8 cellular contexts compared by ENCODE assay signal in genomic region chr11:65636810-65637557, GRCh38. TPM values are rescaled to one million over a fixed set of nuclear protein-coding genes. Genes with fewer than 3 reads are reported as not detected.
DNase-seq lines count a peak whose midpoint lies in the region; ATAC-seq, FAIRE-seq and TF ChIP-seq lines count a peak whose summit lies in the region.

No MANE protein-coding gene starts in this region.

- TSS peak; percentile 4 for BruUV-seq in endothelial cell of umbilical vein (replicated peaks; lab: Mats Ljungman, UMichigan)

- H3K9me1 ChIP-seq in endothelial cell of umbilical vein (replicated peaks; ENCODE audit: control insufficient read depth, extremely low read depth, insufficient read depth, low read length), result no peaks in the 10 kb centered on the region

- CTCF ChIA-PET in endothelial cell of umbilical vein (lab: Charles Lee), result interaction anchor here (1.0 to 2.3 kb wide), 16 partner anchors 9 to 385 kb away, joined by 3 to 44 read pairs (median 8); partner anchors contain the start of genes MUS81 and RELA

- no peaks in the 10 kb centered on the region for H3K9me3 ChIP-seq in DND-41 (ENCODE audit: insufficient read depth, low read length, severe bottlenecking)
- H3K9me3 ChIP-seq in OCI-LY3 (ENCODE audit: insufficient read depth, low read length), result no peaks in the 10 kb centered on the region
- H3K9me3 ChIP-seq in endothelial cell of umbilical vein (replicated peaks; ENCODE audit: control insufficient read depth, insufficient read depth, low read length), result no peaks in the 10 kb centered on the region
- no peaks in the 10 kb centered on the region for H3K9me3 ChIP-seq in parathyroid adenoma (ENCODE audit: control insufficient read depth, low read length)

- no peak for TF ChIP-seq CTCF in DND-41 (IDR thresholded peaks at IDR 0.05; ENCODE audit: borderline replicate concordance, extremely low read depth, low read length, poor library complexity, severe bottlenecking)
- TF ChIP-seq CTCF in OCI-LY3 (IDR thresholded peaks at IDR 0.05; ENCODE audit: low read depth, low read length), result no peak
- no peak for TF ChIP-seq CTCF in endothelial cell of umbilical vein (IDR thresholded peaks at IDR 0.05; ENCODE audit: extremely low read depth in 1 of 2, insufficient read depth in 1 of 2, low read depth in 1 of 2, low read length in 2 of 2)
- TF ChIP-seq CTCF in parathyroid adenoma (IDR thresholded peaks at IDR 0.05), result no peak

- H3K79me2 ChIP-seq in DND-41 (ENCODE audit: insufficient read depth, low read length) (peaks cover 8% of the 10 kb centered on the region), OCI-LY3 (ENCODE audit: low read length) (peaks cover 27% of the 10 kb centered on the region), endothelial cell of umbilical vein (ENCODE audit: control insufficient read depth, insufficient read depth, low read length) (peaks cover 16% of the 10 kb centered on the region), parathyroid adenoma (no peaks in the 10 kb centered on the region)

- H3K4me1 ChIP-seq in DND-41 (ENCODE audit: insufficient read depth, low read length), result peaks cover 43% of the 10 kb centered on the region
- peaks cover 32% of the 10 kb centered on the region for H3K4me1 ChIP-seq in OCI-LY3 (ENCODE audit: low read length)
- peaks cover 34% of the 10 kb centered on the region for H3K4me1 ChIP-seq in endothelial cell of umbilical vein (ENCODE audit: control insufficient read depth, extremely low read depth, insufficient read depth, low read length)
- no peaks in the 10 kb centered on the region for H3K4me1 ChIP-seq in parathyroid adenoma

- DNase-seq in DND-41 (no peak), endothelial cell of umbilical vein (ENCODE audit: low read depth, low spot score) (no peak), GM12891 (ENCODE audit: insufficient read length, low spot score) (no peak)

- H3K36me3 ChIP-seq in DND-41 (ENCODE audit: insufficient read depth, low read length) (peaks cover 61% of the 10 kb centered on the region), OCI-LY3 (replicated peaks; ENCODE audit: low read depth, low read length) (peaks cover 30% of the 10 kb centered on the region), endothelial cell of umbilical vein (ENCODE audit: control insufficient read depth in 2 of 2, extremely low read depth in 1 of 2, insufficient read depth in 2 of 2, low read length in 2 of 2) (peaks cover 6 to 32% of the 10 kb centered on the region in 2 experiments), parathyroid adenoma (ENCODE audit: control insufficient read depth, insufficient read depth, low read length) (no peaks in the 10 kb centered on the region)

- H3K27me3 ChIP-seq in DND-41 (ENCODE audit: insufficient read depth, low read length, poor library complexity) (no peaks in the 10 kb centered on the region), OCI-LY3 (ENCODE audit: low read depth, low read length) (no peaks in the 10 kb centered on the region), endothelial cell of umbilical vein (ENCODE audit: control insufficient read depth in 2 of 2, insufficient read depth in 2 of 2, low read length in 2 of 2) (no peaks in the 10 kb centered on the region), parathyroid adenoma (ENCODE audit: control insufficient read depth, insufficient read depth, low read length) (no peaks in the 10 kb centered on the region)

- POLR2A ChIA-PET in endothelial cell of umbilical vein (lab: Charles Lee), result interaction anchor here (0.8 to 1.1 kb wide), 6 partner anchors 9 to 75 kb away, joined by 3 to 9 read pairs (median 4); partner anchors contain the start of genes KAT5 and RELA

- H3K4me3 ChIP-seq in DND-41 (ENCODE audit: low read depth in 1 of 2, low read length in 2 of 2) (peak overlapping the region in 1 of 2 experiments; percentile 81; a peak in 2 of 4 replicates), OCI-LY3 (ENCODE audit: low read length) (no peak overlapping the region), endothelial cell of umbilical vein (replicated peaks in 1 of 3; ENCODE audit: insufficient read depth in 1 of 3, low read depth in 1 of 3, low read length in 3 of 3) (no peak overlapping the region), parathyroid adenoma (ENCODE audit: low read depth, low read length) (no peak overlapping the region)

- H3K27ac ChIP-seq in DND-41 (ENCODE audit: low read length) (peak overlapping the region; percentile 68), OCI-LY3 (ENCODE audit: low read length) (peak overlapping the region; percentile 77; the same call in 1 of the 2 replicates), endothelial cell of umbilical vein (ENCODE audit: insufficient read depth, low read depth, low read length) (no peak overlapping the region), parathyroid adenoma (no peak overlapping the region)

- H4K20me1 ChIP-seq in DND-41 (ENCODE audit: insufficient read depth, low read length) (peaks cover 15% of the 10 kb centered on the region), OCI-LY3 (ENCODE audit: insufficient read depth, low read length) (no peaks in the 10 kb centered on the region), endothelial cell of umbilical vein (replicated peaks; ENCODE audit: control insufficient read depth, extremely low read depth, insufficient read depth, low read length) (no peaks in the 10 kb centered on the region)

- no peak for FAIRE-seq in endothelial cell of umbilical vein (lab: Jason Lieb, UNC)
- no peak for FAIRE-seq in GM12891 (lab: Jason Lieb, UNC)

- TF ChIP-seq POLR2A in endothelial cell of umbilical vein (IDR thresholded peaks at IDR 0.05; ENCODE audit: low read depth, low read length) (no peak), GM12891 (IDR thresholded peaks at IDR 0.05; ENCODE audit: low read depth, low read length) (no peak)

- H3K4me2 ChIP-seq in DND-41 (ENCODE audit: insufficient read depth, low read length) (peak overlapping the region; percentile 87), OCI-LY3 (ENCODE audit: low read length) (peak overlapping the region; percentile 94; the same call in 1 of the 2 replicates), endothelial cell of umbilical vein (ENCODE audit: insufficient read depth, low read length) (no peak overlapping the region), parathyroid adenoma (ENCODE audit: low read length) (peak overlapping the region; percentile 65)

- H3K9ac ChIP-seq in DND-41 (ENCODE audit: low read depth, low read length) (peak overlapping the region; percentile 80), OCI-LY3 (ENCODE audit: low read length) (0 out of 2 replicates have a peak overlapping the region, but pooled peaks have one; percentile 83), endothelial cell of umbilical vein (replicated peaks; ENCODE audit: extremely low read depth, insufficient read depth, low read length) (no peak overlapping the region), parathyroid adenoma (no peak overlapping the region)

- ATAC-seq in DND-41 (ENCODE audit: insufficient read depth, low read depth), result no peak
- no peak for ATAC-seq in HG03280 (IDR thresholded peaks at IDR 0.05; ENCODE audit: unreplicated experiment)
- ATAC-seq in HG02981 (IDR thresholded peaks at IDR 0.05; ENCODE audit: unreplicated experiment), result no peak
- no peak for ATAC-seq in GM18870 (IDR thresholded peaks at IDR 0.05; ENCODE audit: unreplicated experiment)

- H2AFZ ChIP-seq in DND-41 (ENCODE audit: low read depth, low read length) (peak overlapping the region; percentile 83; the same call in 1 of the 2 replicates), OCI-LY3 (ENCODE audit: low read depth, low read length) (no peak overlapping the region), endothelial cell of umbilical vein (ENCODE audit: low read depth, low read length) (no peak overlapping the region), parathyroid adenoma (no peak overlapping the region)

- dilution Hi-C loops in endothelial cell of umbilical vein (cut with MboI; ENCODE audit: extremely low pct_ligation_motif_present, low sequenced_read_pairs), result no loop called here

- intact Hi-C loops in endothelial cell of umbilical vein (cut with micrococcal nuclease), result loop anchor here (1.0 to 5.0 kb wide), 2 partner anchors 15 to 350 kb away; no protein-coding TSS in a partner anchor

RNA-seq across cellular contexts. Expression of gene SIPA1, which starts 0.9 kb away (rescaled TPM):
- 119 and 128 TPM in 2 replicates for total RNA-seq in endothelial cell of umbilical vein
- polyA plus RNA-seq in endothelial cell of umbilical vein, result 67.5 and 96.5 TPM in 2 replicates
- polyA plus RNA-seq in endothelial cell of umbilical vein (2011; cell fraction: cytosol; rRNA removed), result 43.7 and 54.8 TPM in 2 replicates
- 78.0 and 81.6 TPM in 2 replicates for polyA plus RNA-seq in endothelial cell of umbilical vein (2011; cell fraction: nucleus; rRNA removed)
- polyA plus RNA-seq in endothelial cell of umbilical vein (2012), result 53.4 and 66.6 TPM in 2 replicates
- polyA minus RNA-seq in endothelial cell of umbilical vein, result 61.4 and 99.1 TPM in 2 replicates
- polyA minus RNA-seq in endothelial cell of umbilical vein (2011; cell fraction: cytosol; rRNA and poly(A)+ RNA removed), result 16.3 TPM
- polyA minus RNA-seq in endothelial cell of umbilical vein (2011; cell fraction: nucleus; rRNA and poly(A)+ RNA removed), result 33.2 and 56.9 TPM in 2 replicates
- polyA plus RNA-seq in GM12891 (2012; ENCODE audit: low read depth, missing spikeins), result 62.2 TPM

RNA-seq across cellular contexts. Expression of gene PCNX3, which starts 21.4 kb away (rescaled TPM):
- total RNA-seq in endothelial cell of umbilical vein, result 53.8 and 53.9 TPM in 2 replicates
- 42.6 and 53.5 TPM in 2 replicates for polyA plus RNA-seq in endothelial cell of umbilical vein
- polyA plus RNA-seq in endothelial cell of umbilical vein (2011; cell fraction: cytosol; rRNA removed), result 23.3 and 28.8 TPM in 2 replicates
- polyA plus RNA-seq in endothelial cell of umbilical vein (2011; cell fraction: nucleus; rRNA removed), result 76.1 and 90.5 TPM in 2 replicates
- polyA plus RNA-seq in endothelial cell of umbilical vein (2012), result 28.4 and 32.6 TPM in 2 replicates
- polyA minus RNA-seq in endothelial cell of umbilical vein, result 45.5 and 63.5 TPM in 2 replicates
- 34.9 TPM for polyA minus RNA-seq in endothelial cell of umbilical vein (2011; cell fraction: cytosol; rRNA and poly(A)+ RNA removed)
- 43.2 and 59.8 TPM in 2 replicates for polyA minus RNA-seq in endothelial cell of umbilical vein (2011; cell fraction: nucleus; rRNA and poly(A)+ RNA removed)
- polyA plus RNA-seq in GM12891 (2012; ENCODE audit: low read depth, missing spikeins), result 15.4 TPM

RNA-seq across cellular contexts. Expression of gene MAP3K11, which starts 23.0 kb away (rescaled TPM):
- 160 and 182 TPM in 2 replicates for total RNA-seq in endothelial cell of umbilical vein
- 131 and 148 TPM in 2 replicates for polyA plus RNA-seq in endothelial cell of umbilical vein
- polyA plus RNA-seq in endothelial cell of umbilical vein (2011; cell fraction: cytosol; rRNA removed), result 74.8 and 100 TPM in 2 replicates
- 107 and 124 TPM in 2 replicates for polyA plus RNA-seq in endothelial cell of umbilical vein (2011; cell fraction: nucleus; rRNA removed)
- polyA plus RNA-seq in endothelial cell of umbilical vein (2012), result 98.7 and 129 TPM in 2 replicates
- 74.5 and 110 TPM in 2 replicates for polyA minus RNA-seq in endothelial cell of umbilical vein
- polyA minus RNA-seq in endothelial cell of umbilical vein (2011; cell fraction: cytosol; rRNA and poly(A)+ RNA removed), result 32.2 TPM
- 44.6 and 76.6 TPM in 2 replicates for polyA minus RNA-seq in endothelial cell of umbilical vein (2011; cell fraction: nucleus; rRNA and poly(A)+ RNA removed)
- 26.7 TPM for polyA plus RNA-seq in GM12891 (2012; ENCODE audit: low read depth, missing spikeins)

RNA-seq across cellular contexts. Expression of gene RELA, which starts 25.7 kb away (rescaled TPM):
- 105 and 106 TPM in 2 replicates for total RNA-seq in endothelial cell of umbilical vein
- 78.7 and 89.5 TPM in 2 replicates for polyA plus RNA-seq in endothelial cell of umbilical vein
- 53.2 and 65.2 TPM in 2 replicates for polyA plus RNA-seq in endothelial cell of umbilical vein (2011; cell fraction: cytosol; rRNA removed)
- 150 and 181 TPM in 2 replicates for polyA plus RNA-seq in endothelial cell of umbilical vein (2011; cell fraction: nucleus; rRNA removed)
- polyA plus RNA-seq in endothelial cell of umbilical vein (2012), result 89.6 and 100 TPM in 2 replicates
- 45.7 and 70.9 TPM in 2 replicates for polyA minus RNA-seq in endothelial cell of umbilical vein
- polyA minus RNA-seq in endothelial cell of umbilical vein (2011; cell fraction: cytosol; rRNA and poly(A)+ RNA removed), result 35.8 TPM
- 66.0 and 73.1 TPM in 2 replicates for polyA minus RNA-seq in endothelial cell of umbilical vein (2011; cell fraction: nucleus; rRNA and poly(A)+ RNA removed)
- polyA plus RNA-seq in GM12891 (2012; ENCODE audit: low read depth, missing spikeins), result 41.3 TPM

RNA-seq across cellular contexts. Expression of gene KCNK7, which starts 41.4 kb away (rescaled TPM):
- 0.60 and 1.3 TPM in 2 replicates for total RNA-seq in endothelial cell of umbilical vein
- 0.17 and 0.19 TPM in 2 replicates for polyA plus RNA-seq in endothelial cell of umbilical vein
- 0.13 and 0.21 TPM in 2 replicates for polyA plus RNA-seq in endothelial cell of umbilical vein (2011; cell fraction: cytosol; rRNA removed)
- polyA plus RNA-seq in endothelial cell of umbilical vein (2011; cell fraction: nucleus; rRNA removed), result 0.66 and 0.87 TPM in 2 replicates
- 0.70 TPM in 1 of 2 replicates, not detected in the other for polyA plus RNA-seq in endothelial cell of umbilical vein (2012)
- polyA minus RNA-seq in endothelial cell of umbilical vein, result 0.51 TPM in 1 of 2 replicates, not detected in the other
- polyA minus RNA-seq in endothelial cell of umbilical vein (2011; cell fraction: cytosol; rRNA and poly(A)+ RNA removed), result not detected
- 0.34 TPM in 1 of 2 replicates, not detected in the other for polyA minus RNA-seq in endothelial cell of umbilical vein (2011; cell fraction: nucleus; rRNA and poly(A)+ RNA removed)
- polyA plus RNA-seq in GM12891 (2012; ENCODE audit: low read depth, missing spikeins), result 0.09 TPM

Comparison
In these comparisons a context has a peak if more than half of its experiments do, and no peak if none do; other contexts are left out.
1. H3K27ac ChIP-seq: peak in DND-41 (single experiment) and OCI-LY3 (single experiment); none in endothelial cell of umbilical vein (single experiment) and parathyroid adenoma (single experiment).
2. H3K9ac ChIP-seq: peak in DND-41 (single experiment) and OCI-LY3 (single experiment); none in endothelial cell of umbilical vein (single experiment) and parathyroid adenoma (single experiment).